ENCODE assay signal across 1 cellular context in the genomic region with DNA sequence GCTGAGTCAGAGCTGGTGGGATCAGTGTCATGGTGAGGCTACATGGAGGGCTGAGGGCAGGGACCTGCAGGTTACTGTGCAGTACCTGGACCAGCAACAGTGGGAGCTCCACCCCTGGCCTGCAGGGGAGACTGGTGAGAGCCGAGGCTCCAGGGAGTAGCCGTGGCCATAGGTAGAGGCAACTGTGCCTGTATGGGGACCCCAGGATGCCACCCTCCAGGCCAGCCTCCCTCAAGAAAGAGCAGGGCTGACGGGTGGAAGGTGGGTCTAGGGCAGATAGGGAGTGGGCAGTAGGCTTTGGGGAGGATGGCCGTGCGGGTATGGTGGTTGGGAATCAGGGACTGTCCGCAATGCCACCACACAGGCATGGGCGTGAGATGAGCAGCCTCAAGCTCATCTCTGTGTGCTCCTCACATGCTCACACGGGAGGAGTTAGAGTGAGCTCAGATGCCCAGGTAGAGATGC.
TF ChIP-seq lines count a peak whose summit lies in the region.

No MANE protein-coding gene starts in this region.

TF ChIP-seq in K562, 482 proteins besides CTCF, POLR2A, EP300 and RAD21:
- no peak for TF ChIP-seq MXI1 (IDR thresholded peaks at IDR 0.05; ENCODE audit: low read depth, low read length)
- no peak for TF ChIP-seq ZZZ3 (IDR thresholded peaks at IDR 0.05)
- no peak for TF ChIP-seq JUNB (CRISPR knock-in tag; conservative IDR thresholded peaks at IDR 0.05)
- TF ChIP-seq SUPT5H (IDR thresholded peaks at IDR 0.05), result no peak
- TF ChIP-seq ARID2 (IDR thresholded peaks at IDR 0.05), result no peak
- no peak for TF ChIP-seq TEAD4 (IDR thresholded peaks at IDR 0.05; ENCODE audit: low read length)
- no peak for TF ChIP-seq TEAD4 (CRISPR knock-in tag; IDR thresholded peaks at IDR 0.05; ENCODE audit: borderline replicate concordance)
- TF ChIP-seq RBBP5 (IDR thresholded peaks at IDR 0.05; ENCODE audit: borderline replicate concordance, insufficient read depth, low read length, poor library complexity, severe bottlenecking), result no peak
- TF ChIP-seq ZNF124 (CRISPR knock-in tag; IDR thresholded peaks at IDR 0.05), result no peak
- no peak for TF ChIP-seq ZNF668 (CRISPR knock-in tag; IDR thresholded peaks at IDR 0.05)
- TF ChIP-seq, protein P1, sequence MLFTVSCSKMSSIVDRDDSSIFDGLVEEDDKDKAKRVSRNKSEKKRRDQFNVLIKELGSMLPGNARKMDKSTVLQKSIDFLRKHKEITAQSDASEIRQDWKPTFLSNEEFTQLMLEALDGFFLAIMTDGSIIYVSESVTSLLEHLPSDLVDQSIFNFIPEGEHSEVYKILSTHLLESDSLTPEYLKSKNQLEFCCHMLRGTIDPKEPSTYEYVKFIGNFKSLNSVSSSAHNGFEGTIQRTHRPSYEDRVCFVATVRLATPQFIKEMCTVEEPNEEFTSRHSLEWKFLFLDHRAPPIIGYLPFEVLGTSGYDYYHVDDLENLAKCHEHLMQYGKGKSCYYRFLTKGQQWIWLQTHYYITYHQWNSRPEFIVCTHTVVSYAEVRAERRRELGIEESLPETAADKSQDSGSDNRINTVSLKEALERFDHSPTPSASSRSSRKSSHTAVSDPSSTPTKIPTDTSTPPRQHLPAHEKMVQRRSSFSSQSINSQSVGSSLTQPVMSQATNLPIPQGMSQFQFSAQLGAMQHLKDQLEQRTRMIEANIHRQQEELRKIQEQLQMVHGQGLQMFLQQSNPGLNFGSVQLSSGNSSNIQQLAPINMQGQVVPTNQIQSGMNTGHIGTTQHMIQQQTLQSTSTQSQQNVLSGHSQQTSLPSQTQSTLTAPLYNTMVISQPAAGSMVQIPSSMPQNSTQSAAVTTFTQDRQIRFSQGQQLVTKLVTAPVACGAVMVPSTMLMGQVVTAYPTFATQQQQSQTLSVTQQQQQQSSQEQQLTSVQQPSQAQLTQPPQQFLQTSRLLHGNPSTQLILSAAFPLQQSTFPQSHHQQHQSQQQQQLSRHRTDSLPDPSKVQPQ (CRISPR knock-in tag; IDR thresholded peaks at IDR 0.05; ENCODE audit: borderline replicate concordance), result no peak
- no peak for TF ChIP-seq ZFX (CRISPR knock-in tag; IDR thresholded peaks at IDR 0.05)
- TF ChIP-seq ZNF140 (CRISPR knock-in tag; IDR thresholded peaks at IDR 0.05), result no peak
- TF ChIP-seq RUNX1 (IDR thresholded peaks at IDR 0.05; ENCODE audit: low read depth), result no peak
